In the genomic region with DNA sequence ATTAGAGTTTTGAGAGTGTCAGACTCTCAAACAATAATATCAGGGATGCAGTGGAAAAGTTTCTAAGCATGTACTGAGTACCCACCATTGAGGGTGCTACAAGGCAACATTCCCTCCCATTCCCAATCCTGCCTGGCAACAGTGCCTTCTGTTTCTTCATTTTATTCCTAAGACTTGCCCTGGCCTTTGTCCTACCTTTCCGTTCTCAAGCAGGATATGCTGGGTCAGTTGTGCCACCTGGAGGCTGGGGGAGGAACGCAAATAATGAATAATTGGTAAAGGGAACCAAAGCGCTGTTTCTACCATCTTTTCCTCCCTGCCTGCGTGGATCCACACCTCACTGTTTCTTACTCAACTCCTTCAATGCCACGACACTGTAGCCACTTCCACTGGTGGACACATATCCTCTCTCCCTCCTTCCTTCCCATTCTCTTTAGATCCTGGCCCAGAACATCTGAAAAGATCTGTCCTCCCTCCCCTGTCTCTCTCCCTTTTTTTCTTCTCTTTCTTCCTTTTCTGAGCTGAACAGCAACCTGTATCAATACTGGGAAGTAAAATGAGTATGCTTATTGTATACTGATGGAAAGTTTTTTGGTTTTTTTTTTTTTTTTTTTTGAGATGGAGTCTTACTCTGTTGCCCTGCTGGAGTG, we compare ENCODE assay signal across 9 cellular contexts.
A peak's percentile ranks its signal among the peaks of the same experiment; 100 is the strongest.
DNase-seq lines count a peak whose midpoint lies in the region; ATAC-seq and TF ChIP-seq lines count a peak whose summit lies in the region.
"Had no signal": no experiment of that assay in that cellular context is flagged by ENCODE, and none has a peak within 500 bp of the region (broad histone marks: within the 10 kb centered on the region; RNA-seq: fewer than 3 reads in every experiment).

No MANE protein-coding gene starts in this region.

- H3K9me3 ChIP-seq in RWPE2 (ENCODE audit: severe bottlenecking), result no peaks in the 10 kb centered on the region
- H3K9me3 ChIP-seq in right cardiac atrium (ENCODE audit: control insufficient read depth, low read length), result no peaks in the 10 kb centered on the region

- H3K4me1 ChIP-seq in RWPE2 (ENCODE audit: insufficient read depth, poor library complexity, severe bottlenecking), result peaks cover 5% of the 10 kb centered on the region
- H3K4me1 ChIP-seq in right cardiac atrium (ENCODE audit: control insufficient read depth, insufficient read depth, low read length), result no peaks in the 10 kb centered on the region

- H3K27ac ChIP-seq in RWPE2 (ENCODE audit: poor library complexity, severe bottlenecking) (peak overlapping the region; percentile 36), right cardiac atrium (ENCODE audit: low read length) (no peak overlapping the region)
- H3K27ac ChIP-seq: epithelial cell of prostate had no signal

- peaks cover 2% of the 10 kb centered on the region for H3K36me3 Mint-ChIP-seq in activated naive CD8-positive, alpha-beta T cell

- no peak overlapping the region for H3K4me3 ChIP-seq in RWPE2 (ENCODE audit: severe bottlenecking)
- H3K4me3 ChIP-seq in right cardiac atrium (ENCODE audit: low read length), result no peak overlapping the region

- no peak overlapping the region for H3K4me3 Mint-ChIP-seq in activated naive CD8-positive, alpha-beta T cell

- intact Hi-C loops in right cardiac atrium (cut with DNase I), result loop anchor here in 3 of 4 donors (5.0 to 10.0 kb wide), 3 partner anchors 86 to 154 kb away; no protein-coding TSS in a partner anchor

- peak; percentile 79 for TF ChIP-seq CTCF in RWPE2 (IDR thresholded peaks at IDR 0.05; ENCODE audit: poor library complexity, severe bottlenecking)

- no peaks in the 10 kb centered on the region for H3K9me3 Mint-ChIP-seq in activated naive CD8-positive, alpha-beta T cell (ENCODE audit: low read depth)

- peaks cover 5% of the 10 kb centered on the region for H3K27me3 Mint-ChIP-seq in activated naive CD8-positive, alpha-beta T cell

- peak; percentile 90 for ATAC-seq in RWPE2 (ENCODE audit: low read depth)
- ATAC-seq in right cardiac atrium, result peak; percentile 67 to 72
- ATAC-seq in GM21825 (IDR thresholded peaks at IDR 0.05; ENCODE audit: unreplicated experiment), result no peak

- H3K27me3 ChIP-seq in RWPE2 (ENCODE audit: insufficient read depth, poor library complexity, severe bottlenecking) (no peaks in the 10 kb centered on the region), right cardiac atrium (ENCODE audit: control insufficient read depth, insufficient read depth) (no peaks in the 10 kb centered on the region)

- peaks cover 70% of the 10 kb centered on the region for H3K36me3 ChIP-seq in RWPE2 (ENCODE audit: low read depth)

- no peaks in the 10 kb centered on the region for H3K4me1 Mint-ChIP-seq in activated naive CD8-positive, alpha-beta T cell (ENCODE audit: low read depth)

- 53% methylated on average over 5 of the region's 5 CpGs for WGBS in right cardiac atrium

- DNase-seq in NCI-H82 (lab: John Stamatoyannopoulos, UW) (peak; percentile 43), NCI-H82 treated with DMSO at 0.1 percent for 48 hours (lab: John Stamatoyannopoulos, UW; ENCODE audit: unreplicated experiment) (no peak), HuH-7 (ENCODE audit: low spot score) (peak; percentile 82), RWPE2 (ENCODE audit: low spot score) (no peak), right cardiac atrium (peak in 2 of 3 donors; percentile 59 to 65)
- DNase-seq in stimulated activated CD4-positive, alpha-beta T cell treated with anti-CD3 and anti-CD28 coated beads, Interleukin-4, amount 100 ng/mL, for 1 hour, result peak; percentile 43

- H3K27ac Mint-ChIP-seq in activated naive CD8-positive, alpha-beta T cell, result peak overlapping the region; percentile 38

Comparison
In these comparisons a context has a peak if more than half of its experiments do, and no peak if none do; other contexts are left out.
1. DNase-seq: peak in NCI-H82 (single experiment), HuH-7 (single experiment), right cardiac atrium (2 of 3) and stimulated activated CD4-positive, alpha-beta T cell treated with anti-CD3 and anti-CD28 coated beads, Interleukin-4, amount 100 ng/mL, for 1 hour (single experiment); none in NCI-H82 treated with DMSO at 0.1 percent for 48 hours (single experiment) and RWPE2 (single experiment).